In genomic region chr1:225998560-225999226, GRCh38 we compare ENCODE assay signal across 8 cellular contexts. TPM values are rescaled to one million over a fixed set of nuclear protein-coding genes. Genes with fewer than 3 reads are reported as not detected.
DNase-seq lines count a peak whose midpoint lies in the region; TF ChIP-seq lines count a peak whose summit lies in the region.

No MANE protein-coding gene starts in this region.

- peaks cover 8% of the 10 kb centered on the region for H3F3A ChIP-seq in neural cell (ENCODE audit: insufficient read depth, low read length, poor library complexity, severe bottlenecking)

- H3K4me3 Mint-ChIP-seq in Calu3 (ENCODE audit: low read depth, unreplicated experiment) = peak overlapping the region; percentile 90

- peak overlapping the region; percentile 39 for H3K27ac ChIP-seq in SJCRH30
- peak overlapping the region; percentile 99 for H3K27ac ChIP-seq in neural cell (ENCODE audit: low read length)

- H3K9me3 ChIP-seq in SJCRH30 (replicated peaks) = no peaks in the 10 kb centered on the region
- no peaks in the 10 kb centered on the region for H3K9me3 ChIP-seq in neural cell (ENCODE audit: low read length)

- DNase-seq in Calu3 (no peak), HFF-Myc (ENCODE audit: extremely low read depth, low read depth) (no peak), SJCRH30 (no peak), epithelial cell of proximal tubule (ENCODE audit: low read depth) (peak; percentile 23), NCI-H748 (lab: John Stamatoyannopoulos, UW; ENCODE audit: unreplicated experiment) (no peak)
- DNase-seq in stimulated activated CD4-positive, alpha-beta T cell treated with anti-CD3 and anti-CD28 coated beads, Interleukin-12 subunit alpha, Interleukin-12 subunit beta, amount 100 ng/mL, for 4 hours = no peak
- DNase-seq in NK-92 treated with Interleukin-12 subunit alpha and Interleukin-12 subunit beta, amount 100 ng/mL, for 24 hours (lab: John Stamatoyannopoulos, UW) = no peak

- H3K4me3 ChIP-seq in HFF-Myc (replicated peaks; ENCODE audit: low read depth, low read length) = peak overlapping the region; percentile 85
- H3K4me3 ChIP-seq in SJCRH30 = peak overlapping the region; percentile 82
- peak overlapping the region; percentile 78 for H3K4me3 ChIP-seq in epithelial cell of proximal tubule (ENCODE audit: low read depth, low read length)
- H3K4me3 ChIP-seq in neural cell (ENCODE audit: low read length) = peak overlapping the region; percentile 86

- no peaks in the 10 kb centered on the region for H3K27me3 Mint-ChIP-seq in Calu3 (ENCODE audit: unreplicated experiment)

- peaks cover 66% of the 10 kb centered on the region for H3K36me3 Mint-ChIP-seq in Calu3 (ENCODE audit: insufficient read depth, unreplicated experiment)

- H3K9me2 ChIP-seq in neural cell (ENCODE audit: insufficient read depth, low read length) = no peaks in the 10 kb centered on the region

- H4K20me1 ChIP-seq in neural cell (ENCODE audit: insufficient read depth) = no peaks in the 10 kb centered on the region

- peak overlapping the region; percentile 62 for H2AFZ ChIP-seq in neural cell (ENCODE audit: low read depth, low read length)

- CTCF ChIA-PET in Calu3 (lab: Charles Lee) = interaction anchor here (0.5 to 1.2 kb wide), 3 partner anchors 23 to 66 kb away, joined by 4 to 9 read pairs (median 4); partner anchors contain the start of gene H3-3A

- peak overlapping the region; percentile 97 for H3K4me2 ChIP-seq in neural cell (ENCODE audit: low read length)

- TF ChIP-seq CTCF in Calu3 (IDR thresholded peaks at IDR 0.05; ENCODE audit: unreplicated experiment) = no peak
- no peak for TF ChIP-seq CTCF in HFF-Myc (IDR thresholded peaks at IDR 0.05; ENCODE audit: low read depth, low read length, missing control alignments)
- no peak for TF ChIP-seq CTCF in epithelial cell of proximal tubule (conservative IDR thresholded peaks at IDR 0.05; ENCODE audit: low read depth, low read length)
- no peak for TF ChIP-seq CTCF in neural cell (IDR thresholded peaks at IDR 0.05; ENCODE audit: poor library complexity, severe bottlenecking)

- H3K36me3 ChIP-seq in SJCRH30 = peaks cover 11% of the 10 kb centered on the region
- H3K36me3 ChIP-seq in neural cell (ENCODE audit: insufficient read depth, low read length) = no peaks in the 10 kb centered on the region

- H3K9ac ChIP-seq in neural cell (ENCODE audit: low read length) = peak overlapping the region; percentile 90

- no peak for TF ChIP-seq EP300 in neural cell (conservative IDR thresholded peaks at IDR 0.05; ENCODE audit: poor library complexity, severe bottlenecking)

- H3K4me1 ChIP-seq in SJCRH30 = peaks cover 5% of the 10 kb centered on the region

- intact Hi-C loops in Calu3 (cut with micrococcal nuclease; ENCODE audit: unreplicated experiment) = loop anchor here (2.0 to 5.0 kb wide), 2 partner anchors 66 to 124 kb away; no protein-coding TSS in a partner anchor

- no peaks in the 10 kb centered on the region for H3K9me3 Mint-ChIP-seq in Calu3 (ENCODE audit: low read depth, unreplicated experiment)

- peak; percentile 24 for TF ChIP-seq RAD21 in neural cell (conservative IDR thresholded peaks at IDR 0.05)

- peak overlapping the region; percentile 91 for H3K27ac Mint-ChIP-seq in Calu3 (ENCODE audit: unreplicated experiment)

- peaks cover 51% of the 10 kb centered on the region for H3K4me1 Mint-ChIP-seq in Calu3 (ENCODE audit: low read depth, unreplicated experiment)

- H3K27me3 ChIP-seq in SJCRH30 (no peaks in the 10 kb centered on the region), neural cell (ENCODE audit: insufficient read depth, low read depth, low read length) (no peaks in the 10 kb centered on the region)

- H3K79me2 ChIP-seq in neural cell (replicated peaks; ENCODE audit: insufficient read depth, low read length) = peaks cover 47% of the 10 kb centered on the region

- BruUV-seq in Calu3 (replicated peaks; lab: Mats Ljungman, UMichigan) = TSS peak; percentile 63

TF ChIP-seq in neural cell, 6 proteins besides CTCF, POLR2A, EP300 and RAD21:
- TF ChIP-seq SMC3 (conservative IDR thresholded peaks at IDR 0.05; ENCODE audit: poor library complexity) = no peak
- no peak for TF ChIP-seq REST (IDR thresholded peaks at IDR 0.05; ENCODE audit: borderline replicate concordance)
- no peak for TF ChIP-seq MXI1 (conservative IDR thresholded peaks at IDR 0.05; ENCODE audit: poor library complexity, severe bottlenecking)
- no peak for TF ChIP-seq EZH2 (IDR thresholded peaks at IDR 0.05; ENCODE audit: borderline replicate concordance, insufficient read depth, low read length, poor library complexity, severe bottlenecking)
- no peak for TF ChIP-seq TAF1 (IDR thresholded peaks at IDR 0.05; ENCODE audit: low read depth)
- no peak for TF ChIP-seq POLR2AphosphoS5 (IDR thresholded peaks at IDR 0.05)

RNA-seq across cellular contexts. Expression of gene SDE2, which starts 0.5 kb away (rescaled TPM):
- 26.2 and 28.1 TPM in 2 replicates for total RNA-seq in Calu3 (2022)
- total RNA-seq in SJCRH30 (2014; rRNA removed; shearing (Covaris generic)) = 30.7 and 36.9 TPM in 2 replicates
- 19.4 and 20.7 TPM in 2 replicates for total RNA-seq in epithelial cell of proximal tubule
- polyA plus RNA-seq in neural cell = 16.1 and 18.6 TPM in 2 replicates
- polyA minus RNA-seq in neural cell = 51.1 and 52.6 TPM in 2 replicates

RNA-seq across cellular contexts. Expression of gene LEFTY2, which starts 57.7 kb away (rescaled TPM):
- total RNA-seq in Calu3 (2022) (not detected in 2 replicates), epithelial cell of proximal tubule (0.36 TPM in 1 of 2 replicates, not detected in the other)
- 0.56 and 0.77 TPM in 2 replicates for total RNA-seq in SJCRH30 (2014; rRNA removed; shearing (Covaris generic))
- not detected in 2 replicates for polyA plus RNA-seq in neural cell
- not detected in 2 replicates for polyA minus RNA-seq in neural cell
